11 cellular contexts compared by ENCODE assay signal in genomic region chr3:138694287-138695007, GRCh38.
DNase-seq lines count a peak whose midpoint lies in the region; ATAC-seq, FAIRE-seq and TF ChIP-seq lines count a peak whose summit lies in the region.
"Had no signal": no experiment of that assay in that cellular context is flagged by ENCODE, and none has a peak within 500 bp of the region (broad histone marks: within the 10 kb centered on the region; RNA-seq: fewer than 3 reads in every experiment).

No MANE protein-coding gene starts in this region.

- no peak overlapping the region for H2AFZ ChIP-seq in SK-N-SH (ENCODE audit: low read depth)

- no peaks in the 10 kb centered on the region for H3K9me3 ChIP-seq in SK-N-SH

- H3K9me3 Mint-ChIP-seq in activated naive CD4-positive, alpha-beta T cell treated with anti-CD3 and anti-CD28 coated beads, Interleukin-2, amount 50 U/mL, for 72 hours, result no peaks in the 10 kb centered on the region
- H3K9me3 Mint-ChIP-seq: naive B cell had no signal

- H4K20me1 ChIP-seq in SK-N-SH (ENCODE audit: insufficient read depth), result peaks cover 3% of the 10 kb centered on the region; the same call in 1 of the 2 replicates

- H3F3A ChIP-seq in SK-N-SH (replicated peaks; ENCODE audit: insufficient read depth), result peaks cover 10% of the 10 kb centered on the region

- 91% methylated on average over 8 of the region's 8 CpGs for WGBS in SK-N-SH (ENCODE audit: low lambda C conversion rate)

- peak; percentile 36 for DNase-seq in H54 (ENCODE audit: insufficient read length, low spot score)
- no peak for DNase-seq in SK-N-SH
- DNase-seq in fibroblast of villous mesenchyme (ENCODE audit: low read depth), result peak; percentile 98
- peak; percentile 54 for DNase-seq in smooth muscle cell of the brain vasculature (ENCODE audit: low read depth, low spot score)
- no peak for DNase-seq in activated naive CD4-positive, alpha-beta T cell treated with anti-CD3 and anti-CD28 coated beads, Interleukin-2, amount 50 U/mL, for 72 hours (ENCODE audit: low spot score in 2 of 2)
- no peak for DNase-seq in activated naive CD4-positive, alpha-beta T cell treated with anti-CD3 and anti-CD28 coated beads, Interleukin-2, amount 50 U/mL, for 16 hours
- no peak for DNase-seq in left ventricle myocardium superior
- DNase-seq: naive B cell, NCI-H187 had no signal

- CTCF ChIA-PET in SK-N-SH (lab: Yijun Ruan, JAX), result interaction anchor here (0.7 to 17.8 kb wide), 6 partner anchors 16 to 242 kb away, joined by 3 to 298 read pairs (median 3); partner anchors contain the start of gene CEP70

- H3K9me2 ChIP-seq in SK-N-SH, result no peaks in the 10 kb centered on the region

- peak; percentile 99 for FAIRE-seq in H54 (lab: Jason Lieb, UNC)
- FAIRE-seq: endometrium had no signal

- intact Hi-C loops in left ventricle myocardium superior (cut with micrococcal nuclease), result no loop called here

- no peaks in the 10 kb centered on the region for H3K79me2 ChIP-seq in SK-N-SH (ENCODE audit: insufficient read depth)

- peaks cover 0 to 4% of the 10 kb centered on the region in 2 experiments; a peak in 1 of 4 replicates for H3K4me1 ChIP-seq in SK-N-SH (ENCODE audit: control insufficient read depth in 1 of 2, insufficient read depth in 2 of 2, low read depth in 1 of 2, low read length in 1 of 2)

- peak overlapping the region; percentile 54; the same call in 1 of the 2 replicates for H3K4me2 ChIP-seq in SK-N-SH

- H3K27ac Mint-ChIP-seq in activated naive CD4-positive, alpha-beta T cell treated with anti-CD3 and anti-CD28 coated beads, Interleukin-2, amount 50 U/mL, for 72 hours, result peak overlapping the region in 1 of 2 donors; percentile 17

- H3K9ac ChIP-seq in SK-N-SH, result no peak overlapping the region

- no peak for TF ChIP-seq POLR2A in H54 (IDR thresholded peaks at IDR 0.05; ENCODE audit: low read depth, low read length)

- no peak for TF ChIP-seq RAD21 in SK-N-SH (IDR thresholded peaks at IDR 0.05; ENCODE audit: low read length)

- H3K36me3 ChIP-seq in SK-N-SH (replicated peaks in 1 of 2; ENCODE audit: control insufficient read depth in 1 of 2, insufficient read depth in 2 of 2, low read length in 1 of 2), result peaks cover 9 to 10% of the 10 kb centered on the region in 2 experiments

- no peaks in the 10 kb centered on the region for H3K27me3 ChIP-seq in SK-N-SH (ENCODE audit: insufficient read depth)

- H3K27ac ChIP-seq in SK-N-SH (ENCODE audit: low read depth in 2 of 2, low read length in 1 of 2), result peak overlapping the region in 1 of 2 experiments; percentile 42; a peak in 2 of 4 replicates

- H3K36me3 Mint-ChIP-seq in activated naive CD4-positive, alpha-beta T cell treated with anti-CD3 and anti-CD28 coated beads, Interleukin-2, amount 50 U/mL, for 72 hours, result no peaks in the 10 kb centered on the region
- H3K36me3 Mint-ChIP-seq: naive B cell had no signal

- no peak overlapping the region for H3K4me3 ChIP-seq in SK-N-SH (ENCODE audit: low read depth in 2 of 2, low read length in 1 of 2)
- H3K4me3 ChIP-seq in fibroblast of villous mesenchyme (ENCODE audit: low read depth, low read length), result no peak overlapping the region

- POLR2A ChIA-PET in SK-N-SH (lab: Yijun Ruan, JAX), result no interaction called here

- peak in 1 of 2 experiments; percentile 91; a peak in 2 of 4 replicates for TF ChIP-seq EP300 in SK-N-SH (IDR thresholded peaks at IDR 0.05; ENCODE audit: borderline replicate concordance in 1 of 2, low read depth in 1 of 2, low read length in 1 of 2)

- TF ChIP-seq CTCF in SK-N-SH (IDR thresholded peaks at IDR 0.05) (no peak), fibroblast of villous mesenchyme (IDR thresholded peaks at IDR 0.05; ENCODE audit: insufficient read depth, low read depth, low read length) (no peak)

- ATAC-seq in activated naive CD4-positive, alpha-beta T cell treated with anti-CD3 and anti-CD28 coated beads, Interleukin-2, amount 50 U/mL, for 72 hours, result no peak
- ATAC-seq in left ventricle myocardium superior, result no peak
- no peak for ATAC-seq in activated CD4-positive, CD25-positive, alpha-beta regulatory T cell treated with anti-CD3 and anti-CD28 coated beads, Interleukin-2, amount 50 U/mL, for 24 hours

TF ChIP-seq in SK-N-SH, 30 proteins besides CTCF, POLR2A, EP300 and RAD21:
- TF ChIP-seq TCF12 (IDR thresholded peaks at IDR 0.05) (peak; percentile 92), POLR2AphosphoS5 (IDR thresholded peaks at IDR 0.05; ENCODE audit: low read depth, low read length) (peak; percentile 79; the same call in 1 of the 2 replicates), MAX (IDR thresholded peaks at IDR 0.05; ENCODE audit: low read depth) (peak; percentile 74; the same call in 1 of the 2 replicates), FOXM1 (IDR thresholded peaks at IDR 0.05; ENCODE audit: low read depth) (peak; percentile 54; the same call in 1 of the 2 replicates), RXRA (IDR thresholded peaks at IDR 0.05; ENCODE audit: borderline replicate concordance, low read depth) (peak; percentile 99), JUND (IDR thresholded peaks at IDR 0.05) (peak; percentile 98), MEF2A (IDR thresholded peaks at IDR 0.05; ENCODE audit: borderline replicate concordance, low read depth) (peak; percentile 71), TEAD4 (IDR thresholded peaks at IDR 0.05; ENCODE audit: borderline replicate concordance, insufficient read depth) (peak; percentile 66; the same call in 1 of the 2 replicates), RCOR1 (IDR thresholded peaks at IDR 0.05; ENCODE audit: low read length) (no peak), FOSL2 (IDR thresholded peaks at IDR 0.05; ENCODE audit: borderline replicate concordance, low read depth) (peak; percentile 98), PBX3 (IDR thresholded peaks at IDR 0.05) (peak; percentile 94), REST (IDR thresholded peaks at IDR 0.05; ENCODE audit: low read depth, low read length) (no peak), NFIC (IDR thresholded peaks at IDR 0.05; ENCODE audit: borderline replicate concordance) (peak; percentile 80), RFX5 (IDR thresholded peaks at IDR 0.05; ENCODE audit: low read length) (no peak), ZBTB33 (IDR thresholded peaks at IDR 0.05; ENCODE audit: borderline replicate concordance, low read depth) (peak; percentile 88), MXI1 (IDR thresholded peaks at IDR 0.05; ENCODE audit: low read depth, low read length) (no peak)

Comparison
In these comparisons a context has a peak if more than half of its experiments do, and no peak if none do; other contexts are left out.
1. DNase-seq: peak in H54 (single experiment), fibroblast of villous mesenchyme (single experiment) and smooth muscle cell of the brain vasculature (single experiment); none in SK-N-SH (single experiment), activated naive CD4-positive, alpha-beta T cell treated with anti-CD3 and anti-CD28 coated beads, Interleukin-2, amount 50 U/mL, for 72 hours (0 of 2), activated naive CD4-positive, alpha-beta T cell treated with anti-CD3 and anti-CD28 coated beads, Interleukin-2, amount 50 U/mL, for 16 hours (single experiment) and left ventricle myocardium superior (single experiment).